In genomic region chr2:27152102-27152795, GRCh38 we compare ENCODE assay signal across 2 cellular contexts.
TF ChIP-seq lines count a peak whose summit lies in the region.

No MANE protein-coding gene starts in this region.

TF ChIP-seq in A549, 52 proteins besides CTCF, POLR2A, EP300 and RAD21:
- TF ChIP-seq MAZ (IDR thresholded peaks at IDR 0.05; ENCODE audit: borderline replicate concordance, low read depth, low read length): no peak
- TF ChIP-seq BCL3 (IDR thresholded peaks at IDR 0.05): no peak

TF ChIP-seq in HEK293T, 16 proteins besides CTCF, POLR2A, EP300 and RAD21:
- TF ChIP-seq CTBP1 (IDR thresholded peaks at IDR 0.05; ENCODE audit: borderline replicate concordance): no peak
- TF ChIP-seq FOXA1 (IDR thresholded peaks at IDR 0.05): no peak
- TF ChIP-seq FOXK2 (IDR thresholded peaks at IDR 0.05): no peak
- no peak for TF ChIP-seq BHLHE40 (IDR thresholded peaks at IDR 0.05; ENCODE audit: borderline replicate concordance)
- no peak for TF ChIP-seq LEF1 (IDR thresholded peaks at IDR 0.05; ENCODE audit: borderline replicate concordance)
- TF ChIP-seq HDGF (IDR thresholded peaks at IDR 0.05; ENCODE audit: borderline replicate concordance): no peak
